ENCODE assay signal across 1 cellular context in the genomic region with DNA sequence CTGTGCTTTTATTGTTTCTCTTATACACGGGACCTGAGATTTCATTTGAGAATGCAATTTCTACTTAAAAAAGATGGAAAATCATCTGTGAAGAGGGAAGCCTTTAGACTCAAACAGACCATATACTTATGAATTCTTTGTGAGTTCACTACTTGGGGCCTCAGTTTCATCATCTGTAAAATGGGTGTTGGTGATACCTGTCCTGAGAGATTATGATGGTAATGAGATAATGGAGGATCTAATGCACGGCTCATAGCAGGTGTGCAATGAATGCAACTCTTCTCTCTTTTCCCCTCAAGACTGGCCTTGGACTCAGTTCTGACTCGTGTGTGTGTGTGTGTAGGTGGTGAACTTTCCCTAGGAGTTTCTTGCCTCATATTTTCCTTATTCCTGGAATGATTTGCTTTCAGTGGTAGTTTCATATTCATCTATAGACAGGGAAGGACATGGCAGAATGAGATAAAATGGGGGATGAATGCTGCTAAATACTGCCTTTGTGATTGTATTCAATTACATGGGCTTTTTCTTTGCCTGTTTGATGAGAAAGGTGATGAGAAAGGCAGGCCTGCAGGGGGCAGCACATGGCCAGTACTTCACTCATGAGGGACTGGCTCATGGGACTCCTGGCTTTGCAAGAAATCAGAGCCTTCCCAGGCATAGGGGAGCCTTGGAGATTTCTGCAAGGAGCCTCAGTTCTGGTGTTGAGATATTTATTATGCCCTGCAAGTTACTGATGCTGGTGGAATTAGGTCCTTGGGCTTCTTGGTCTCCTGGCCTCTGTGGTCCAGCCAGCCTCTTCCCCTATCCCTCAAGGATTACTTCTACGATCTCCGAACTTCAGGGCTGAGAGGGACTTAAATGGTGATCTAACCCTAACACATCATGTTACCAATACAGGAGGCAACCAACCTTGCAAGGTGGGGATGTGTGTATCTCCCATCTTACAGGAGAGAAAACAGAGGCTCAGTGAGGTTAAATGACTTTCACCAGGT.
TF ChIP-seq lines count a peak whose summit lies in the region.

No MANE protein-coding gene starts in this region.

TF ChIP-seq in WTC11, 78 proteins besides CTCF, POLR2A, EP300 and RAD21 (continued from another document):
- TF ChIP-seq, protein P1, sequence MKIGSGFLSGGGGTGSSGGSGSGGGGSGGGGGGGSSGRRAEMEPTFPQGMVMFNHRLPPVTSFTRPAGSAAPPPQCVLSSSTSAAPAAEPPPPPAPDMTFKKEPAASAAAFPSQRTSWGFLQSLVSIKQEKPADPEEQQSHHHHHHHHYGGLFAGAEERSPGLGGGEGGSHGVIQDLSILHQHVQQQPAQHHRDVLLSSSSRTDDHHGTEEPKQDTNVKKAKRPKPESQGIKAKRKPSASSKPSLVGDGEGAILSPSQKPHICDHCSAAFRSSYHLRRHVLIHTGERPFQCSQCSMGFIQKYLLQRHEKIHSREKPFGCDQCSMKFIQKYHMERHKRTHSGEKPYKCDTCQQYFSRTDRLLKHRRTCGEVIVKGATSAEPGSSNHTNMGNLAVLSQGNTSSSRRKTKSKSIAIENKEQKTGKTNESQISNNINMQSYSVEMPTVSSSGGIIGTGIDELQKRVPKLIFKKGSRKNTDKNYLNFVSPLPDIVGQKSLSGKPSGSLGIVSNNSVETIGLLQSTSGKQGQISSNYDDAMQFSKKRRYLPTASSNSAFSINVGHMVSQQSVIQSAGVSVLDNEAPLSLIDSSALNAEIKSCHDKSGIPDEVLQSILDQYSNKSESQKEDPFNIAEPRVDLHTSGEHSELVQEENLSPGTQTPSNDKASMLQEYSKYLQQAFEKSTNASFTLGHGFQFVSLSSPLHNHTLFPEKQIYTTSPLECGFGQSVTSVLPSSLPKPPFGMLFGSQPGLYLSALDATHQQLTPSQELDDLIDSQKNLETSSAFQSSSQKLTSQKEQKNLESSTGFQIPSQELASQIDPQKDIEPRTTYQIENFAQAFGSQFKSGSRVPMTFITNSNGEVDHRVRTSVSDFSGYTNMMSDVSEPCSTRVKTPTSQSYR (CRISPR knock-in tag; IDR thresholded peaks at IDR 0.05): no peak
- TF ChIP-seq SP1 (CRISPR knock-in tag; conservative IDR thresholded peaks at IDR 0.05) (no peak), NR3C1 (CRISPR knock-in tag; conservative IDR thresholded peaks at IDR 0.05; ENCODE audit: low read depth) (no peak), ZNF121 (CRISPR knock-in tag; IDR thresholded peaks at IDR 0.05) (no peak), ZNF416 (CRISPR knock-in tag; IDR thresholded peaks at IDR 0.05) (no peak), RORB (CRISPR knock-in tag; IDR thresholded peaks at IDR 0.05) (no peak), ZNF263 (CRISPR knock-in tag; IDR thresholded peaks at IDR 0.05; ENCODE audit: low read depth) (no peak), TCF7 (CRISPR knock-in tag; IDR thresholded peaks at IDR 0.05; ENCODE audit: low read depth) (no peak)
- TF ChIP-seq, protein P2, sequence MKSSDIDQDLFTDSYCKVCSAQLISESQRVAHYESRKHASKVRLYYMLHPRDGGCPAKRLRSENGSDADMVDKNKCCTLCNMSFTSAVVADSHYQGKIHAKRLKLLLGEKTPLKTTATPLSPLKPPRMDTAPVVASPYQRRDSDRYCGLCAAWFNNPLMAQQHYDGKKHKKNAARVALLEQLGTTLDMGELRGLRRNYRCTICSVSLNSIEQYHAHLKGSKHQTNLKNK (CRISPR knock-in tag; IDR thresholded peaks at IDR 0.05): no peak
- TF ChIP-seq, protein P3, sequence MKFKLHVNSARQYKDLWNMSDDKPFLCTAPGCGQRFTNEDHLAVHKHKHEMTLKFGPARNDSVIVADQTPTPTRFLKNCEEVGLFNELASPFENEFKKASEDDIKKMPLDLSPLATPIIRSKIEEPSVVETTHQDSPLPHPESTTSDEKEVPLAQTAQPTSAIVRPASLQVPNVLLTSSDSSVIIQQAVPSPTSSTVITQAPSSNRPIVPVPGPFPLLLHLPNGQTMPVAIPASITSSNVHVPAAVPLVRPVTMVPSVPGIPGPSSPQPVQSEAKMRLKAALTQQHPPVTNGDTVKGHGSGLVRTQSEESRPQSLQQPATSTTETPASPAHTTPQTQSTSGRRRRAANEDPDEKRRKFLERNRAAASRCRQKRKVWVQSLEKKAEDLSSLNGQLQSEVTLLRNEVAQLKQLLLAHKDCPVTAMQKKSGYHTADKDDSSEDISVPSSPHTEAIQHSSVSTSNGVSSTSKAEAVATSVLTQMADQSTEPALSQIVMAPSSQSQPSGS (CRISPR knock-in tag; IDR thresholded peaks at IDR 0.05; ENCODE audit: borderline replicate concordance, low read depth): no peak
